8 cellular contexts compared by ENCODE assay signal in the genomic region with DNA sequence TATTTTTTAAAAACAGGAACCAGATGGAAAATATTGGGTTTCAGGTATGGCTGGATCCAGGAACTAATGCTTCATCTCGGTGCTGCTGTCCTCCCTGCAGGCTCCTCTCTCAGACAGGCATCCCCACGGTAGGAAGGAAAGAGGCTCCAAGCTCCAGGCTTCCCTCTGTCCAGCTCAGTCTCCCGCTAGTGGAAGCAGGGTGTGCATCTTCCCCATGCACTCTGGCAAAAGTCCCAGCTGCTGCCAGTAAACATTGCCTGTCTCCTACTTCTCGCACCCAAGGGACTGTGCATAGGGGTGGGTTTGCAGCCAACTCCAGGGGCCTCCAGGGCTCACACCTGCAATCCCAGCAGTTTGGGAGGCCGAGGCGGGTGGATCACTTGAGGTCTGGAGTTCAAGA. TPM values are rescaled to one million over a fixed set of nuclear protein-coding genes. Genes with fewer than 3 reads are reported as not detected.
DNase-seq lines count a peak whose midpoint lies in the region; ATAC-seq and TF ChIP-seq lines count a peak whose summit lies in the region.

No MANE protein-coding gene starts in this region.

- CTCF ChIA-PET in activated CD8-positive, alpha-beta T cell treated with anti-CD3 and anti-CD28 coated beads, Interleukin-2, amount 10 ng/mL, durations not matched to agents 7 days and 5 days (lab: Charles Lee), result interaction anchor here (0.8 to 8.7 kb wide), 10 partner anchors 12 to 110 kb away, joined by 3 to 115 read pairs (median 4); a partner anchor contains a TSS
- CTCF ChIA-PET in activated CD8-positive, alpha-beta T cell treated with anti-CD3 and anti-CD28 coated beads for 36 hours (lab: Charles Lee), result interaction anchor here (0.8 to 7.6 kb wide), 17 partner anchors 13 to 119 kb away, joined by 3 to 151 read pairs (median 4); a partner anchor contains a TSS

- H3K4me3 ChIP-seq in dorsolateral prefrontal cortex (peak overlapping the region in 27 of 59 donors; percentile 5 to 61 (median 46)), urinary bladder (ENCODE audit: low read depth, low read length) (no peak overlapping the region)

- H3K4me1 Mint-ChIP-seq in activated CD8-positive, alpha-beta T cell treated with anti-CD3 and anti-CD28 coated beads, Interleukin-2, amount 10 ng/mL, durations not matched to agents 7 days and 5 days (ENCODE audit: low read depth), result peaks cover 20% of the 10 kb centered on the region
- peaks cover 18% of the 10 kb centered on the region for H3K4me1 Mint-ChIP-seq in activated CD8-positive, alpha-beta T cell treated with anti-CD3 and anti-CD28 coated beads for 36 hours (ENCODE audit: low read depth)
- peaks cover 14 to 18% (median 15%) of the 10 kb centered on the region in 3 donors for H3K4me1 Mint-ChIP-seq in naive B cell

- H3K27ac Mint-ChIP-seq in activated CD8-positive, alpha-beta T cell treated with anti-CD3 and anti-CD28 coated beads, Interleukin-2, amount 10 ng/mL, durations not matched to agents 7 days and 5 days, result peak overlapping the region; percentile 74
- no peak overlapping the region for H3K27ac Mint-ChIP-seq in activated CD8-positive, alpha-beta T cell treated with anti-CD3 and anti-CD28 coated beads for 36 hours
- H3K27ac Mint-ChIP-seq in naive B cell, result peak overlapping the region in 5 of 6 donors; percentile 6 to 92 (median 90)

- H3K9me3 Mint-ChIP-seq in activated CD8-positive, alpha-beta T cell treated with anti-CD3 and anti-CD28 coated beads, Interleukin-2, amount 10 ng/mL, durations not matched to agents 7 days and 5 days (ENCODE audit: insufficient read depth), result no peaks in the 10 kb centered on the region
- no peaks in the 10 kb centered on the region for H3K9me3 Mint-ChIP-seq in activated CD8-positive, alpha-beta T cell treated with anti-CD3 and anti-CD28 coated beads for 36 hours
- no peaks in the 10 kb centered on the region for H3K9me3 Mint-ChIP-seq in naive B cell

- H3K4me3 Mint-ChIP-seq in activated CD8-positive, alpha-beta T cell treated with anti-CD3 and anti-CD28 coated beads, Interleukin-2, amount 10 ng/mL, durations not matched to agents 7 days and 5 days, result no peak overlapping the region
- H3K4me3 Mint-ChIP-seq in activated CD8-positive, alpha-beta T cell treated with anti-CD3 and anti-CD28 coated beads for 36 hours, result no peak overlapping the region
- peak overlapping the region in 2 of 8 donors; percentile 54 to 68 for H3K4me3 Mint-ChIP-seq in naive B cell

- WGBS in urinary bladder, result 61% methylated on average over 6 of the region's 6 CpGs

- POLR2A ChIA-PET in activated CD8-positive, alpha-beta T cell treated with anti-CD3 and anti-CD28 coated beads, Interleukin-2, amount 10 ng/mL, durations not matched to agents 7 days and 5 days (lab: Charles Lee), result interaction anchor here (1.2 to 2.9 kb wide), 3 partner anchors 10 to 50 kb away, joined by 3 to 12 read pairs (median 3); a partner anchor contains a TSS
- POLR2A ChIA-PET in activated CD8-positive, alpha-beta T cell treated with anti-CD3 and anti-CD28 coated beads for 36 hours (lab: Charles Lee), result interaction anchor here (4.7 kb wide), 1 partner anchor 50 kb away, joined by 24 read pairs; a partner anchor contains a TSS

- intact Hi-C loops in activated CD8-positive, alpha-beta T cell treated with anti-CD3 and anti-CD28 coated beads for 36 hours (cut with micrococcal nuclease), result no loop called here
- intact Hi-C loops in dorsolateral prefrontal cortex (cut with DNase I), result loop anchor here (5.0 kb wide), 4 partner anchors 35 to 120 kb away; a partner anchor contains a TSS

- H3K27ac ChIP-seq in dorsolateral prefrontal cortex, result peak overlapping the region; percentile 76 to 99 (median 96)
- H3K27ac ChIP-seq in urinary bladder (ENCODE audit: low read depth), result peak overlapping the region; percentile 78

- no peaks in the 10 kb centered on the region for H3K27me3 ChIP-seq in dorsolateral prefrontal cortex

- no peaks in the 10 kb centered on the region for H3K36me3 ChIP-seq in urinary bladder (ENCODE audit: insufficient read depth)

- H3K27me3 Mint-ChIP-seq in activated CD8-positive, alpha-beta T cell treated with anti-CD3 and anti-CD28 coated beads, Interleukin-2, amount 10 ng/mL, durations not matched to agents 7 days and 5 days (ENCODE audit: low read depth), result peaks cover 2% of the 10 kb centered on the region
- H3K27me3 Mint-ChIP-seq in activated CD8-positive, alpha-beta T cell treated with anti-CD3 and anti-CD28 coated beads for 36 hours, result no peaks in the 10 kb centered on the region
- no peaks in the 10 kb centered on the region for H3K27me3 Mint-ChIP-seq in naive B cell

- no peak for TF ChIP-seq CTCF in activated CD8-positive, alpha-beta T cell treated with anti-CD3 and anti-CD28 coated beads for 36 hours (IDR thresholded peaks at IDR 0.05)
- peak in 2 of 56 donors; percentile 6 to 15 for TF ChIP-seq CTCF in dorsolateral prefrontal cortex (IDR thresholded peaks at IDR 0.05 in 54 of 56, conservative IDR thresholded peaks at IDR 0.05 in 2 of 56; ENCODE audit: low read depth in 1 of 56, partially characterized antibody in 56 of 56)

- ATAC-seq in activated CD8-positive, alpha-beta T cell treated with anti-CD3 and anti-CD28 coated beads, Interleukin-2, amount 10 ng/mL, durations not matched to agents 7 days and 5 days, result no peak
- ATAC-seq in activated CD8-positive, alpha-beta T cell treated with anti-CD3 and anti-CD28 coated beads for 36 hours, result no peak
- ATAC-seq in naive B cell (ENCODE audit: low read depth in 2 of 2), result no peak
- no peak for ATAC-seq in HG02981 (IDR thresholded peaks at IDR 0.05; ENCODE audit: unreplicated experiment)
- ATAC-seq in GM21529 (IDR thresholded peaks at IDR 0.05; ENCODE audit: unreplicated experiment), result no peak

- peaks cover 17% of the 10 kb centered on the region for H3K36me3 Mint-ChIP-seq in activated CD8-positive, alpha-beta T cell treated with anti-CD3 and anti-CD28 coated beads, Interleukin-2, amount 10 ng/mL, durations not matched to agents 7 days and 5 days (ENCODE audit: low read depth)
- no peaks in the 10 kb centered on the region for H3K36me3 Mint-ChIP-seq in activated CD8-positive, alpha-beta T cell treated with anti-CD3 and anti-CD28 coated beads for 36 hours (ENCODE audit: low read depth)
- no peaks in the 10 kb centered on the region for H3K36me3 Mint-ChIP-seq in naive B cell

- no peak for DNase-seq in activated CD8-positive, alpha-beta T cell treated with anti-CD3 and anti-CD28 coated beads, Interleukin-2, amount 10 ng/mL, durations not matched to agents 7 days and 5 days
- DNase-seq in activated CD8-positive, alpha-beta T cell treated with anti-CD3 and anti-CD28 coated beads for 36 hours, result no peak
- peak in 9 of 10 donors; percentile 45 to 81 (median 65) for DNase-seq in dorsolateral prefrontal cortex
- no peak for DNase-seq in naive B cell
- no peak for DNase-seq in stimulated activated CD4-positive, alpha-beta T cell treated with anti-CD3 and anti-CD28 coated beads, Interleukin-12 subunit alpha, Interleukin-12 subunit beta, amount 100 ng/mL, for 4 hours

- no peaks in the 10 kb centered on the region for H3K4me1 ChIP-seq in urinary bladder (ENCODE audit: insufficient read depth)

RNA-seq across cellular contexts. Expression of a gene that starts 29.2 kb away (rescaled TPM):
- 10 to 100 TPM; 75.2 to 78.6 TPM for total RNA-seq in activated CD8-positive, alpha-beta T cell treated with anti-CD3 and anti-CD28 coated beads, Interleukin-2, amount 10 ng/mL, durations not matched to agents 7 days and 5 days
- 10 to 100 TPM; 25.6 to 27.2 TPM for total RNA-seq in activated CD8-positive, alpha-beta T cell treated with anti-CD3 and anti-CD28 coated beads for 36 hours
- total RNA-seq in dorsolateral prefrontal cortex (1 to 10 TPM in 102 of 120 experiments, under 1 TPM in 18; 0.32 to 5.4 (median 1.5) TPM), urinary bladder (0.63 TPM)
- polyA plus RNA-seq in naive B cell (ENCODE audit: low read depth in 6 of 6) (10 to 100 TPM in 1 of 6 donors, 1 to 10 TPM in 5; 5.8 to 15.8 (median 8.1) TPM), urinary bladder (1.1 TPM)

RNA-seq across cellular contexts. Expression of a gene that starts 40.0 kb away (rescaled TPM):
- total RNA-seq in activated CD8-positive, alpha-beta T cell treated with anti-CD3 and anti-CD28 coated beads, Interleukin-2, amount 10 ng/mL, durations not matched to agents 7 days and 5 days, result 10 to 100 TPM; 22.9 to 25.1 TPM
- 10 to 100 TPM; 23.1 to 23.3 TPM for total RNA-seq in activated CD8-positive, alpha-beta T cell treated with anti-CD3 and anti-CD28 coated beads for 36 hours
- 100 to 1,000 TPM; 138 to 282 (median 205) TPM for total RNA-seq in dorsolateral prefrontal cortex
- polyA plus RNA-seq in naive B cell (ENCODE audit: low read depth in 6 of 6), result 10 to 100 TPM in 5 of 6 donors, 1 to 10 TPM in 1; 9.3 to 20.6 (median 13.3) TPM
- total RNA-seq in urinary bladder, result 3.5 TPM
- 7.0 TPM for polyA plus RNA-seq in urinary bladder

RNA-seq across cellular contexts. Expression of a gene that starts 49.6 kb away (rescaled TPM):
- 10 to 100 TPM; 33.8 to 34.2 TPM for total RNA-seq in activated CD8-positive, alpha-beta T cell treated with anti-CD3 and anti-CD28 coated beads, Interleukin-2, amount 10 ng/mL, durations not matched to agents 7 days and 5 days
- total RNA-seq in activated CD8-positive, alpha-beta T cell treated with anti-CD3 and anti-CD28 coated beads for 36 hours, result 10 to 100 TPM; 29.1 TPM
- 100 to 1,000 TPM in 10 of 120 experiments, 10 to 100 TPM in 110; 17.5 to 207 (median 47.3) TPM for total RNA-seq in dorsolateral prefrontal cortex
- polyA plus RNA-seq in naive B cell (ENCODE audit: low read depth in 6 of 6), result 100 to 1,000 TPM in 1 of 6 donors, 10 to 100 TPM in 5; 47.7 to 110 (median 50.8) TPM
- 7.5 TPM for total RNA-seq in urinary bladder
- 38.0 TPM for polyA plus RNA-seq in urinary bladder

Comparison
In these comparisons a context has a peak if more than half of its experiments do, and no peak if none do; other contexts are left out.
1. DNase-seq: peak in dorsolateral prefrontal cortex (9 of 10); none in activated CD8-positive, alpha-beta T cell treated with anti-CD3 and anti-CD28 coated beads, Interleukin-2, amount 10 ng/mL, durations not matched to agents 7 days and 5 days (single experiment), activated CD8-positive, alpha-beta T cell treated with anti-CD3 and anti-CD28 coated beads for 36 hours (single experiment), naive B cell (single experiment) and stimulated activated CD4-positive, alpha-beta T cell treated with anti-CD3 and anti-CD28 coated beads, Interleukin-12 subunit alpha, Interleukin-12 subunit beta, amount 100 ng/mL, for 4 hours (single experiment).
2. RNA of a gene that starts 29.2 kb away (total RNA-seq): 75.2 to 78.6 TPM in activated CD8-positive, alpha-beta T cell treated with anti-CD3 and anti-CD28 coated beads, Interleukin-2, amount 10 ng/mL, durations not matched to agents 7 days and 5 days and 25.6 to 27.2 TPM in activated CD8-positive, alpha-beta T cell treated with anti-CD3 and anti-CD28 coated beads for 36 hours; 0.32 to 5.4 TPM in dorsolateral prefrontal cortex and 0.63 TPM in urinary bladder (single experiment); every median in the first group is over 4 times any median in the second.
3. RNA of a gene that starts 40.0 kb away (total RNA-seq): 138 to 282 TPM in dorsolateral prefrontal cortex; 22.9 to 25.1 TPM in activated CD8-positive, alpha-beta T cell treated with anti-CD3 and anti-CD28 coated beads, Interleukin-2, amount 10 ng/mL, durations not matched to agents 7 days and 5 days, 23.1 to 23.3 TPM in activated CD8-positive, alpha-beta T cell treated with anti-CD3 and anti-CD28 coated beads for 36 hours and 3.5 TPM in urinary bladder (single experiment); every median in the first group is over 4 times any median in the second.